Comparison of ENCODE assay signal across 8 cellular contexts in the genomic region with DNA sequence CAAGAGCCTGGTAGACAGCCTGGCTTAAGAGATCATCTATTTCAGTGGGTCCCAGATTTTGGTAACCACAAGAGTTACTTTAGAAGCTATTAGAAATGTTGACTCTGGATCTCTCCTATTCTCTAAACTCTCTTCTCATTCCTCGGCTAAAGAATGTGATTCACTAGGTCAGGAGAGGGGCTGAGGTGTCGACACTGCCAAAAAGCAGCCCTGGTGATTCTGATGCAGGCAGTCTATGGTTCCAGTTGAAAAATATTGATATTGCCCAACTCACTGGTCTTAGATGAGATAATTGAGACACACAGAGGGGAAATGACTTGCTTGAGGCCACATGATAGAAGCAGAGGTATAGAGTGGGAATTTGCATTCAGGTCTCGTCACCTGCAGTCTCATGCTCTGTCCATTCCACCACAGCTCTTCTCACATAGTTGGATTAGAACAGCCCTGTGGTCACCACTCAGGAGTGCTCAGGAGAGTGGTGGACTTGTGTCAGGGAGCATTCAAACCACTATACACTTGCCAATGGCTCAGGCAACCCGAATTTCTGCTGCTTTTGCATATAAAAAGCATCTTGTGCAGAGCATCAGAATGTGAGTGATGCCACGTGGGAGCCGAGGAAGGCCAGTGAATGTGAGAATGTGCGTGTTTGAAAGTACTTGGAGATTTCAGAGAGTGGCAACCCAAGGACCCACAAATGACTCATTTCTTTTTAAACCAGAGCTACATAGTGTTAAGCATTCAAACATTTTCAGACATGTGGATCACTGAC.
DNase-seq lines count a peak whose midpoint lies in the region; ATAC-seq and TF ChIP-seq lines count a peak whose summit lies in the region.

No MANE protein-coding gene starts in this region.

- peaks cover 3 to 10% of the 10 kb centered on the region in 2 donors for H3K36me3 Mint-ChIP-seq in CD14-positive monocyte
- peaks cover 19% of the 10 kb centered on the region for H3K36me3 Mint-ChIP-seq in natural killer cell treated with Interleukin-12 subunit alpha and Interleukin-12 subunit beta and Interleukin-15 and Interleukin-18, amount 100 ng/mL, for 72 hours

- peak; percentile 76 for DNase-seq in CD14-positive monocyte (ENCODE audit: low spot score)
- peak; percentile 89 for DNase-seq in MG63
- DNase-seq in activated naive CD4-positive, alpha-beta T cell treated with anti-CD3 and anti-CD28 coated beads, Interleukin-2, amount 50 U/mL, for 16 hours = peak; percentile 59
- no peak for DNase-seq in natural killer cell treated with Interleukin-12 subunit alpha and Interleukin-12 subunit beta and Interleukin-15 and Interleukin-18, amount 100 ng/mL, for 72 hours (ENCODE audit: low spot score)
- DNase-seq in inferior parietal cortex (ENCODE audit: extremely low spot score) = no peak
- DNase-seq in COR-L47 (lab: John Stamatoyannopoulos, UW) = no peak

- peaks cover 5% of the 10 kb centered on the region for H3K9me3 ChIP-seq in MG63

- no peaks in the 10 kb centered on the region for H3K27me3 ChIP-seq in MG63

- ATAC-seq in natural killer cell treated with Interleukin-12 subunit alpha and Interleukin-12 subunit beta and Interleukin-15 and Interleukin-18, amount 100 ng/mL, for 72 hours = peak; percentile 80 to 89
- no peak for ATAC-seq in HG03039 (IDR thresholded peaks at IDR 0.05; ENCODE audit: unreplicated experiment)
- no peak for ATAC-seq in GM19328 (IDR thresholded peaks at IDR 0.05; ENCODE audit: unreplicated experiment)

- intact Hi-C loops in CD14-positive monocyte (cut with micrococcal nuclease) = no loop called here

- no peak overlapping the region for H3K4me3 ChIP-seq in MG63

- H3K27ac Mint-ChIP-seq in CD14-positive monocyte = peak overlapping the region; percentile 36 to 88 (median 78)
- peak overlapping the region; percentile 68 to 69 for H3K27ac Mint-ChIP-seq in natural killer cell treated with Interleukin-12 subunit alpha and Interleukin-12 subunit beta and Interleukin-15 and Interleukin-18, amount 100 ng/mL, for 72 hours

- peaks cover 48% of the 10 kb centered on the region for H3K4me1 Mint-ChIP-seq in CD14-positive monocyte
- peaks cover 34 to 57% of the 10 kb centered on the region in 2 donors for H3K4me1 Mint-ChIP-seq in natural killer cell treated with Interleukin-12 subunit alpha and Interleukin-12 subunit beta and Interleukin-15 and Interleukin-18, amount 100 ng/mL, for 72 hours (ENCODE audit: low read depth in 2 of 2)

- no peaks in the 10 kb centered on the region for H3K27me3 Mint-ChIP-seq in CD14-positive monocyte (ENCODE audit: low read depth in 3 of 3)
- H3K27me3 Mint-ChIP-seq in natural killer cell treated with Interleukin-12 subunit alpha and Interleukin-12 subunit beta and Interleukin-15 and Interleukin-18, amount 100 ng/mL, for 72 hours = peaks cover 9 to 14% of the 10 kb centered on the region in 2 donors

- no peaks in the 10 kb centered on the region for H3K36me3 ChIP-seq in MG63

- no peak for TF ChIP-seq CTCF in CD14-positive monocyte (IDR thresholded peaks at IDR 0.05)

- peaks cover 5 to 16% (median 11%) of the 10 kb centered on the region in 7 donors for H3K9me3 Mint-ChIP-seq in CD14-positive monocyte
- H3K9me3 Mint-ChIP-seq in natural killer cell treated with Interleukin-12 subunit alpha and Interleukin-12 subunit beta and Interleukin-15 and Interleukin-18, amount 100 ng/mL, for 72 hours = peaks cover 2% of the 10 kb centered on the region

- no peak overlapping the region for H3K4me3 Mint-ChIP-seq in CD14-positive monocyte
- peak overlapping the region; percentile 76 for H3K4me3 Mint-ChIP-seq in natural killer cell treated with Interleukin-12 subunit alpha and Interleukin-12 subunit beta and Interleukin-15 and Interleukin-18, amount 100 ng/mL, for 72 hours

Comparison
In these comparisons a context has a peak if more than half of its experiments do, and no peak if none do; other contexts are left out.
1. DNase-seq: peak in CD14-positive monocyte (single experiment), MG63 (single experiment) and activated naive CD4-positive, alpha-beta T cell treated with anti-CD3 and anti-CD28 coated beads, Interleukin-2, amount 50 U/mL, for 16 hours (single experiment); none in natural killer cell treated with Interleukin-12 subunit alpha and Interleukin-12 subunit beta and Interleukin-15 and Interleukin-18, amount 100 ng/mL, for 72 hours (single experiment), inferior parietal cortex (single experiment) and COR-L47 (single experiment).
2. ATAC-seq: peak in natural killer cell treated with Interleukin-12 subunit alpha and Interleukin-12 subunit beta and Interleukin-15 and Interleukin-18, amount 100 ng/mL, for 72 hours (2 of 2); none in HG03039 (single experiment) and GM19328 (single experiment).